In the genomic region with DNA sequence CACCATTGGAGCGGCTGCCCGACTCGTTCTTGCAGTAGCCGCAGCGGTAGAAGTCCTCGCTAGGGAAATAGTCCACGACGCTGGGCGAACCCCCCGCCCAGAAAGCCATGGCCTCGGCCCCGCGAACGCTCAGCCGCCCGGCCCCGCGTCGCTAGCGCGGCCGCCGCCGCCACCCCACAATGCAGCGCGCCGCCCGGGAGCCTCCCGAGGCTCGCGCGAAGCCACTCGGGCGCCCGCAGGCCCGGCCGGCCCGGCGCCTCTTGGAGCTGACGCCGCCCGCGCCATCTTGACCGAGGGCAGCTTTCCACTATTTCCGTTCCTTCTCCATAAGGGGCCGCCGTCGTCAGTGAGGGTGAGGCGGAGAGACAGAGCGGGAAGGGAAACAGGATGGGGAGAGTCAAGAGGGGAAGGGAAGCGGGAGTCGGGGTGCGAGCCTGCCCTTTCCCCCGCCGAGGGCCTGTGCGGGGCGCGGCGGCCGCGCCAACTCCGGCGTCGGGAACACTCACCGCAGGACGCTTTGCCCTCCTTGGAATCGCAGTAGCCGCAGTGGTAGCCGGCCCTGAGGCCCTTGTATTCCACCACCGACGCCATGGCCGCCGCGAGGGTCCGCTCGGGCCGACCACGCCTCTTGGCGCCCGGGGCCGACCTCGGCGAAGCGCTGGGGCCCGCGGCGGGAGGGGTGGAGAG, we compare ENCODE assay signal across 1 cellular context.
TF ChIP-seq lines count a peak whose summit lies in the region.

Gene ATE1 (minus strand): TSS at position 191 of the 687 bp plus-strand sequence. CDS start 82 bp downstream, at position 109.

TF ChIP-seq in GM12878, 131 proteins besides CTCF, POLR2A, EP300 and RAD21 (continued from another document and continues in another):
- peak; percentile 67; the same call in 1 of the 2 replicates for TF ChIP-seq ZBTB11 (CRISPR knock-in tag; IDR thresholded peaks at IDR 0.05)
- TF ChIP-seq BMI1 (IDR thresholded peaks at IDR 0.05; ENCODE audit: borderline replicate concordance) = no peak
- peak; percentile 81 for TF ChIP-seq EED (IDR thresholded peaks at IDR 0.05; ENCODE audit: low read depth)
- no peak for TF ChIP-seq ASH2L (IDR thresholded peaks at IDR 0.05; ENCODE audit: borderline replicate concordance, low read depth)
- TF ChIP-seq YY1 (IDR thresholded peaks at IDR 0.05; ENCODE audit: low read depth, low read length) = peak; percentile 99
- TF ChIP-seq ZNF687 (IDR thresholded peaks at IDR 0.05) = peak; percentile 55
- peak; percentile 74 for TF ChIP-seq RELA (IDR thresholded peaks at IDR 0.05; ENCODE audit: borderline replicate concordance, partially characterized antibody)
- peak; percentile 95 for TF ChIP-seq TAF1 (IDR thresholded peaks at IDR 0.05; ENCODE audit: borderline replicate concordance, low read depth, low read length)
- peak; percentile 77 for TF ChIP-seq ZBTB40 (IDR thresholded peaks at IDR 0.05; ENCODE audit: borderline replicate concordance)
- peak; percentile 53; the same call in 1 of the 2 replicates for TF ChIP-seq ZNF207 (IDR thresholded peaks at IDR 0.05; ENCODE audit: borderline replicate concordance)
- peak; percentile 62; the same call in 1 of the 2 replicates for TF ChIP-seq SMAD5 (IDR thresholded peaks at IDR 0.05; ENCODE audit: low read depth)
- TF ChIP-seq, protein P1, sequence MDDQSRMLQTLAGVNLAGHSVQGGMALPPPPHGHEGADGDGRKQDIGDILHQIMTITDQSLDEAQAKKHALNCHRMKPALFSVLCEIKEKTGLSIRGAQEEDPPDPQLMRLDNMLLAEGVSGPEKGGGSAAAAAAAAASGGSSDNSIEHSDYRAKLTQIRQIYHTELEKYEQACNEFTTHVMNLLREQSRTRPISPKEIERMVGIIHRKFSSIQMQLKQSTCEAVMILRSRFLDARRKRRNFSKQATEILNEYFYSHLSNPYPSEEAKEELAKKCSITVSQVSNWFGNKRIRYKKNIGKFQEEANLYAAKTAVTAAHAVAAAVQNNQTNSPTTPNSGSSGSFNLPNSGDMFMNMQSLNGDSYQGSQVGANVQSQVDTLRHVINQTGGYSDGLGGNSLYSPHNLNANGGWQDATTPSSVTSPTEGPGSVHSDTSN (IDR thresholded peaks at IDR 0.05; ENCODE audit: insufficient replicate concordance, low read depth, low read length) = no peak
- no peak for TF ChIP-seq ZBED1 (IDR thresholded peaks at IDR 0.05; ENCODE audit: borderline replicate concordance)
- TF ChIP-seq IRF3 (IDR thresholded peaks at IDR 0.05) = 0 out of 2 replicates have a peak, but pooled peaks have one; percentile 32
- peak; percentile 69 for TF ChIP-seq DPF2 (IDR thresholded peaks at IDR 0.05)
- peak; percentile 86 for TF ChIP-seq NR2C1 (IDR thresholded peaks at IDR 0.05)
- no peak for TF ChIP-seq SKIL (IDR thresholded peaks at IDR 0.05; ENCODE audit: low read depth, poor library complexity, severe bottlenecking)
- no peak for TF ChIP-seq CEBPB (IDR thresholded peaks at IDR 0.05; ENCODE audit: borderline replicate concordance in 1 of 2, low read depth in 2 of 2, low read length in 2 of 2)
- peak; percentile 77 to 79 for TF ChIP-seq IKZF2 (IDR thresholded peaks at IDR 0.05)
- no peak; the same call in 1 of the 2 replicates for TF ChIP-seq CREM (IDR thresholded peaks at IDR 0.05; ENCODE audit: low read depth)
- TF ChIP-seq KLF5 (IDR thresholded peaks at IDR 0.05; ENCODE audit: partially characterized antibody) = peak; percentile 23
- TF ChIP-seq TCF12 (IDR thresholded peaks at IDR 0.05; ENCODE audit: low read depth, low read length) = 0 out of 2 replicates have a peak, but pooled peaks have one; percentile 42
- peak; percentile 77 for TF ChIP-seq SIX5 (IDR thresholded peaks at IDR 0.05; ENCODE audit: low read depth, low read length, severe bottlenecking)
- TF ChIP-seq TARDBP (IDR thresholded peaks at IDR 0.05; ENCODE audit: borderline replicate concordance) = peak; percentile 66; the same call in 1 of the 2 replicates
- TF ChIP-seq CHD1 (IDR thresholded peaks at IDR 0.05; ENCODE audit: low read depth, low read length) = no peak
- no peak for TF ChIP-seq RCOR1 (conservative IDR thresholded peaks at IDR 0.05; ENCODE audit: low read depth, low read length)
- peak; percentile 72 for TF ChIP-seq LARP7 (IDR thresholded peaks at IDR 0.05)
- TF ChIP-seq EGR1 (IDR thresholded peaks at IDR 0.05; ENCODE audit: borderline replicate concordance in 1 of 2, low read depth in 2 of 2, low read length in 2 of 2) = 0 out of 3 replicates have a peak, but pooled peaks of 1 of the 2 experiments have one; percentile 18
- no peak for TF ChIP-seq SMC3 (IDR thresholded peaks at IDR 0.05; ENCODE audit: borderline replicate concordance, low read length)
- TF ChIP-seq MAX (IDR thresholded peaks at IDR 0.05; ENCODE audit: low read depth, low read length) = no peak
- TF ChIP-seq EZH2 (IDR thresholded peaks at IDR 0.05; ENCODE audit: borderline replicate concordance, control insufficient read depth, low read depth, low read length) = no peak
- TF ChIP-seq PAX5 (IDR thresholded peaks at IDR 0.05; ENCODE audit: borderline replicate concordance, low read depth, low read length) = 0 out of 2 replicates have a peak, but pooled peaks have one; percentile 3
